Comparison of ENCODE assay signal across 8 cellular contexts in genomic region chrX:47637546-47638195, GRCh38. TPM values are rescaled to one million over a fixed set of nuclear protein-coding genes. Genes with fewer than 3 reads are reported as not detected.
DNase-seq lines count a peak whose midpoint lies in the region; ATAC-seq and TF ChIP-seq lines count a peak whose summit lies in the region.

No MANE protein-coding gene starts in this region.

- H3K36me3 ChIP-seq in CD4-positive, alpha-beta memory T cell (ENCODE audit: insufficient read depth, low read length), result peaks cover 27% of the 10 kb centered on the region
- peaks cover 28% of the 10 kb centered on the region for H3K36me3 ChIP-seq in upper lobe of right lung

- H3K4me3 Mint-ChIP-seq in CD4-positive, alpha-beta memory T cell, result peak overlapping the region; percentile 46 to 76 (median 64)
- peak overlapping the region; percentile 70 for H3K4me3 Mint-ChIP-seq in activated naive CD4-positive, alpha-beta T cell treated with anti-CD3 and anti-CD28 coated beads for 36 hours

- H3K27ac ChIP-seq in CD4-positive, alpha-beta memory T cell (ENCODE audit: low read depth, low read length), result no peak overlapping the region
- no peak overlapping the region for H3K27ac ChIP-seq in upper lobe of right lung

- no peaks in the 10 kb centered on the region for H3K4me1 ChIP-seq in CD4-positive, alpha-beta memory T cell (ENCODE audit: insufficient read depth, low read length)
- no peaks in the 10 kb centered on the region for H3K4me1 ChIP-seq in upper lobe of right lung

- peaks cover 8 to 41% of the 10 kb centered on the region in 2 donors for H3K36me3 Mint-ChIP-seq in CD4-positive, alpha-beta memory T cell
- peaks cover 33% of the 10 kb centered on the region for H3K36me3 Mint-ChIP-seq in activated naive CD4-positive, alpha-beta T cell treated with anti-CD3 and anti-CD28 coated beads for 36 hours (ENCODE audit: low read depth)

- peak overlapping the region; percentile 50 to 93 (median 87) for H3K27ac Mint-ChIP-seq in CD4-positive, alpha-beta memory T cell
- peak overlapping the region; percentile 77 for H3K27ac Mint-ChIP-seq in activated naive CD4-positive, alpha-beta T cell treated with anti-CD3 and anti-CD28 coated beads for 36 hours

- CTCF ChIA-PET in CD4-positive, alpha-beta memory T cell (lab: Charles Lee; ENCODE audit: partially characterized antibody), result no interaction called here
- CTCF ChIA-PET in activated naive CD4-positive, alpha-beta T cell treated with anti-CD3 and anti-CD28 coated beads for 36 hours (lab: Charles Lee), result no interaction called here

- H3K4me3 ChIP-seq in CD4-positive, alpha-beta memory T cell (ENCODE audit: low read length in 2 of 2), result no peak overlapping the region
- H3K4me3 ChIP-seq in upper lobe of right lung, result peak overlapping the region; percentile 40

- H3K9me3 ChIP-seq in CD4-positive, alpha-beta memory T cell (ENCODE audit: control insufficient read depth in 1 of 2, low read length in 2 of 2), result no peaks in the 10 kb centered on the region
- H3K9me3 ChIP-seq in upper lobe of right lung, result no peaks in the 10 kb centered on the region

- POLR2A ChIA-PET in CD4-positive, alpha-beta memory T cell (lab: Charles Lee; ENCODE audit: partially characterized antibody), result no interaction called here

- peak in 4 of 5 donors; percentile 30 to 51 (median 38) for DNase-seq in CD4-positive, alpha-beta memory T cell
- DNase-seq in activated naive CD4-positive, alpha-beta T cell treated with anti-CD3 and anti-CD28 coated beads for 36 hours, result peak; percentile 72
- peak; percentile 37 to 39 for DNase-seq in left colon
- DNase-seq in upper lobe of right lung, result peak; percentile 84
- no peak for DNase-seq in NCI-H524 (lab: John Stamatoyannopoulos, UW)

- peaks cover 0 to 18% (median 6%) of the 10 kb centered on the region in 4 donors for H3K4me1 Mint-ChIP-seq in CD4-positive, alpha-beta memory T cell
- peaks cover 22% of the 10 kb centered on the region for H3K4me1 Mint-ChIP-seq in activated naive CD4-positive, alpha-beta T cell treated with anti-CD3 and anti-CD28 coated beads for 36 hours (ENCODE audit: low read depth)

- no peaks in the 10 kb centered on the region for H3K27me3 Mint-ChIP-seq in CD4-positive, alpha-beta memory T cell
- no peaks in the 10 kb centered on the region for H3K27me3 Mint-ChIP-seq in activated naive CD4-positive, alpha-beta T cell treated with anti-CD3 and anti-CD28 coated beads for 36 hours (ENCODE audit: low read depth)

- no peaks in the 10 kb centered on the region for H3K9me3 Mint-ChIP-seq in CD4-positive, alpha-beta memory T cell
- no peaks in the 10 kb centered on the region for H3K9me3 Mint-ChIP-seq in activated naive CD4-positive, alpha-beta T cell treated with anti-CD3 and anti-CD28 coated beads for 36 hours

- peak; percentile 19 for TF ChIP-seq CTCF in upper lobe of right lung (IDR thresholded peaks at IDR 0.05)

- H3K27me3 ChIP-seq in CD4-positive, alpha-beta memory T cell (ENCODE audit: insufficient read depth, low read length), result no peaks in the 10 kb centered on the region
- H3K27me3 ChIP-seq in upper lobe of right lung, result no peaks in the 10 kb centered on the region

- ATAC-seq in HG02870 (IDR thresholded peaks at IDR 0.05; ENCODE audit: unreplicated experiment), result peak; percentile 75
- peak; percentile 98 for ATAC-seq in left colon
- ATAC-seq in upper lobe of right lung, result peak; percentile 98
- ATAC-seq in HG03378 (IDR thresholded peaks at IDR 0.05; ENCODE audit: unreplicated experiment), result no peak
- no peak for ATAC-seq in GM18511 (IDR thresholded peaks at IDR 0.05; ENCODE audit: unreplicated experiment)

- intact Hi-C loops in CD4-positive, alpha-beta memory T cell (cut with micrococcal nuclease), result loop anchor here (5.0 kb wide), 1 partner anchor 445 kb away; the partner anchor contains the start of gene UBA1
- intact Hi-C loops in activated naive CD4-positive, alpha-beta T cell treated with anti-CD3 and anti-CD28 coated beads for 36 hours (cut with micrococcal nuclease), result no loop called here
- intact Hi-C loops in left colon (cut with DNase I, micrococcal nuclease), result no loop called here
- intact Hi-C loops in upper lobe of right lung (cut with DNase I), result no loop called here

RNA-seq across cellular contexts. Expression of gene CFP, which starts 7.9 kb away (rescaled TPM):
- 10 to 100 TPM; 28.4 to 29.0 TPM for total RNA-seq in CD4-positive, alpha-beta memory T cell
- 10 to 100 TPM; 13.5 to 16.4 TPM for polyA plus RNA-seq in CD4-positive, alpha-beta memory T cell
- 1 to 10 TPM; 5.1 to 6.8 TPM for total RNA-seq in activated naive CD4-positive, alpha-beta T cell treated with anti-CD3 and anti-CD28 coated beads for 36 hours
- 1 to 10 TPM; 1.2 to 3.5 TPM for total RNA-seq in left colon
- 14.9 TPM for total RNA-seq in upper lobe of right lung

RNA-seq across cellular contexts. Expression of gene ELK1, which starts 12.7 kb away (rescaled TPM):
- total RNA-seq in CD4-positive, alpha-beta memory T cell, result 10 to 100 TPM; 36.4 to 38.3 TPM
- polyA plus RNA-seq in CD4-positive, alpha-beta memory T cell, result 10 to 100 TPM; 21.9 to 22.7 TPM
- total RNA-seq in activated naive CD4-positive, alpha-beta T cell treated with anti-CD3 and anti-CD28 coated beads for 36 hours, result 10 to 100 TPM; 58.1 to 58.8 TPM
- total RNA-seq in left colon, result 10 to 100 TPM; 23.7 to 26.9 TPM
- total RNA-seq in upper lobe of right lung, result 29.2 TPM

RNA-seq across cellular contexts. Expression of gene SYN1, which starts 18.0 kb away (rescaled TPM):
- 1 to 10 TPM in 1 of 2 experiments, under 1 TPM in 1; 0.90 to 1.4 TPM for total RNA-seq in CD4-positive, alpha-beta memory T cell
- 1 to 10 TPM in 1 of 2 donors, under 1 TPM in 1; 0.49 to 1.6 TPM for polyA plus RNA-seq in CD4-positive, alpha-beta memory T cell
- total RNA-seq in activated naive CD4-positive, alpha-beta T cell treated with anti-CD3 and anti-CD28 coated beads for 36 hours, result under 1 TPM; 0.12 to 0.36 TPM
- total RNA-seq in left colon (under 1 TPM; 0.50 to 0.73 TPM), upper lobe of right lung (0.75 TPM)

RNA-seq across cellular contexts. Expression of gene UXT, which starts 21.3 kb away (rescaled TPM):
- 100 to 1,000 TPM; 172 to 188 TPM for total RNA-seq in CD4-positive, alpha-beta memory T cell
- polyA plus RNA-seq in CD4-positive, alpha-beta memory T cell, result 100 to 1,000 TPM; 275 to 315 TPM
- total RNA-seq in activated naive CD4-positive, alpha-beta T cell treated with anti-CD3 and anti-CD28 coated beads for 36 hours, result 100 to 1,000 TPM; 192 to 198 TPM
- total RNA-seq in left colon, result 100 to 1,000 TPM; 109 to 111 TPM
- 77.5 TPM for total RNA-seq in upper lobe of right lung

RNA-seq across cellular contexts. Expression of gene TIMP1, which starts 55.4 kb away (rescaled TPM):
- 100 to 1,000 TPM; 147 to 156 TPM for total RNA-seq in CD4-positive, alpha-beta memory T cell
- polyA plus RNA-seq in CD4-positive, alpha-beta memory T cell, result 100 to 1,000 TPM; 320 to 339 TPM
- 1 to 10 TPM; 6.7 to 9.4 TPM for total RNA-seq in activated naive CD4-positive, alpha-beta T cell treated with anti-CD3 and anti-CD28 coated beads for 36 hours
- total RNA-seq in left colon (10 to 100 TPM; 35.1 to 80.1 TPM), upper lobe of right lung (324 TPM)

Comparison
In these comparisons a context has a peak if more than half of its experiments do, and no peak if none do; other contexts are left out.
1. DNase-seq: peak in CD4-positive, alpha-beta memory T cell (4 of 5), activated naive CD4-positive, alpha-beta T cell treated with anti-CD3 and anti-CD28 coated beads for 36 hours (single experiment), left colon (2 of 2) and upper lobe of right lung (single experiment); none in NCI-H524 (0 of 2).
2. ATAC-seq: peak in HG02870 (single experiment), left colon (single experiment) and upper lobe of right lung (single experiment); none in HG03378 (single experiment) and GM18511 (single experiment).